12 cellular contexts compared by ENCODE assay signal in the genomic region with DNA sequence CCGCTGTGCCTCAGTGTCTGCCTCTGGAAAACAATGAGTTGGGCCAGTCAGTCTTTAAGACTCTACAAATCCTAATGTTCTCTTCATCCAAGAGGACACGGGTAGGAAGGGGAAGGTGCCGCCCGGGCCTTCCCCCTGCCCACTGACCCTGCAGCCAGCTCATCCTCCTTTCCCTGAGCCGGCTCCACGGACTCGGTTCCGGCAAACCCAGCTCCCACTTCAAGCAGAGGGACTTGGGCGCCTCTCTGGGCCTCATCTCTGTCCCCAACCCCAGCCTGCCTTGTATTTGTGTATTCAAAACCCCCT.
DNase-seq lines count a peak whose midpoint lies in the region; ATAC-seq and TF ChIP-seq lines count a peak whose summit lies in the region.
"Had no signal": no experiment of that assay in that cellular context is flagged by ENCODE, and none has a peak within 500 bp of the region (broad histone marks: within the 10 kb centered on the region; RNA-seq: fewer than 3 reads in every experiment).

No MANE protein-coding gene starts in this region.

- H3K4me1 Mint-ChIP-seq in H9 (peaks cover 63 to 80% of the 10 kb centered on the region in 2 experiments), WTC11 (peaks cover 76% of the 10 kb centered on the region)

- no peak overlapping the region for H3T11ph ChIP-seq in H9 (ENCODE audit: low read length)

- DNase-seq in H9: no peak
- DNase-seq in WTC11 (ENCODE audit: low spot score): no peak
- DNase-seq in hepatocyte (ENCODE audit: low spot score): no peak
- DNase-seq in hepatic stellate cell (ENCODE audit: low spot score): no peak
- no peak for DNase-seq in mesenteric fat pad (ENCODE audit: low spot score)
- DNase-seq: NCI-H1417 treated with DMSO at 0.1 percent for 48 hours, NCI-H187 treated with DMSO at 0.1 percent for 48 hours, NCI-H524 had no signal

- no peak overlapping the region for H3K27ac ChIP-seq in H9 (ENCODE audit: insufficient read length, low read depth, low read length)
- peak overlapping the region; percentile 70 for H3K27ac ChIP-seq in hepatocyte

- peak overlapping the region in 1 of 2 experiments; percentile 35; a peak in 2 of 5 replicates for H3K4me3 Mint-ChIP-seq in H9
- 0 out of 2 replicates have a peak overlapping the region, but pooled peaks have one; percentile 9 for H3K4me3 Mint-ChIP-seq in WTC11

- no peak overlapping the region for H3K23ac ChIP-seq in H9 (ENCODE audit: insufficient read length, low read depth, low read length)

- H3K9me2 ChIP-seq in hepatocyte (replicated peaks; ENCODE audit: insufficient read depth): no peaks in the 10 kb centered on the region

- no peak overlapping the region for H4K91ac ChIP-seq in H9 (ENCODE audit: insufficient read length, low read depth, low read length)

- H3K4me3 ChIP-seq in hepatocyte: no peak overlapping the region
- H3K4me3 ChIP-seq: SJSA1 had no signal

- H3K36me3 ChIP-seq in hepatocyte (replicated peaks; ENCODE audit: insufficient read depth, low read depth): no peaks in the 10 kb centered on the region

- H3K4me2 ChIP-seq in H9 (ENCODE audit: insufficient read depth, insufficient read length, low read length) (no peak overlapping the region), hepatocyte (no peak overlapping the region)

- CTCF ChIA-PET in WTC11 (lab: Charles Lee): interaction anchor here (0.8 to 4.4 kb wide), 14 partner anchors 10 to 354 kb away, joined by 3 to 58 read pairs (median 4); a partner anchor contains a TSS

- TF ChIP-seq CTCF in H9 (conservative IDR thresholded peaks at IDR 0.05) (no peak), WTC11 (IDR thresholded peaks at IDR 0.05) (no peak), hepatocyte (IDR thresholded peaks at IDR 0.05; ENCODE audit: poor library complexity) (no peak)

- WGBS in H9 (ENCODE audit: extremely low coverage, insufficient read length, low lambda C conversion rate): no CpG with 5 or more reads among the region's 9 CpGs
- WGBS in hepatocyte (ENCODE audit: low lambda C conversion rate, missing lambda C conversion rate): 88% methylated on average over 9 of the region's 9 CpGs

- H3K27me3 Mint-ChIP-seq in H9 (ENCODE audit: low read depth) (peaks cover 32% of the 10 kb centered on the region), WTC11 (ENCODE audit: low read depth) (peaks cover 5% of the 10 kb centered on the region)

- H3K4me1 ChIP-seq in H9 (ENCODE audit: insufficient read depth, low read length) (peaks cover 19% of the 10 kb centered on the region; the same call in 1 of the 2 replicates), hepatocyte (ENCODE audit: insufficient read depth) (peaks cover 32% of the 10 kb centered on the region)

- no peak overlapping the region for H3K14ac ChIP-seq in H9 (ENCODE audit: insufficient read depth, low read length)

- no peak overlapping the region for H2BK5ac ChIP-seq in H9 (ENCODE audit: insufficient read length, low read length)

- H3K9ac ChIP-seq in H9 (ENCODE audit: extremely low read depth, insufficient read length, low read length): no peak overlapping the region

- no peak overlapping the region for H4K5ac ChIP-seq in H9 (ENCODE audit: insufficient read length, low read depth, low read length)

- no peak overlapping the region for H3K18ac ChIP-seq in H9 (ENCODE audit: insufficient read length, low read depth, low read length)

- no peak overlapping the region for H2BK120ac ChIP-seq in H9 (ENCODE audit: low read depth, low read length, poor library complexity, severe bottlenecking)

- peak overlapping the region in 2 of 3 experiments; percentile 67 to 82; a peak in 3 of 7 replicates for H3K27ac Mint-ChIP-seq in H9
- H3K27ac Mint-ChIP-seq in WTC11: 0 out of 2 replicates have a peak overlapping the region, but pooled peaks have one; percentile 29

- H3K27me3 ChIP-seq in H9 (ENCODE audit: insufficient read depth, low read length) (no peaks in the 10 kb centered on the region), hepatocyte (no peaks in the 10 kb centered on the region)
- H3K27me3 ChIP-seq: SJSA1 had no signal

- no peak overlapping the region for H2BK20ac ChIP-seq in H9 (ENCODE audit: low read depth, low read length, poor library complexity, severe bottlenecking)

- H3K9me3 Mint-ChIP-seq in H9 (no peaks in the 10 kb centered on the region), WTC11 (no peaks in the 10 kb centered on the region)
- H3K9me3 Mint-ChIP-seq: CD14-positive monocyte had no signal

- ATAC-seq in WTC11 (peak; percentile 3; the same call in 1 of the 2 replicates), HG03521 (IDR thresholded peaks at IDR 0.05; ENCODE audit: unreplicated experiment) (no peak), GM18907 (IDR thresholded peaks at IDR 0.05; ENCODE audit: unreplicated experiment) (no peak)

- no peaks in the 10 kb centered on the region for H4K20me1 ChIP-seq in H9 (ENCODE audit: control insufficient read depth, insufficient read depth, insufficient read length)
- no peaks in the 10 kb centered on the region for H4K20me1 ChIP-seq in hepatocyte (ENCODE audit: insufficient read depth, poor library complexity, severe bottlenecking)

- H3K36me3 Mint-ChIP-seq in H9 (ENCODE audit: insufficient read depth in 1 of 3, low read depth in 3 of 3) (no peaks in the 10 kb centered on the region), WTC11 (no peaks in the 10 kb centered on the region)
- H3K36me3 Mint-ChIP-seq: CD14-positive monocyte had no signal

- H2AK5ac ChIP-seq in H9 (ENCODE audit: insufficient read length, low read length): no peak overlapping the region

- H3K9me3 ChIP-seq in H9 (ENCODE audit: control insufficient read depth, low read depth, low read length): no peaks in the 10 kb centered on the region
- no peaks in the 10 kb centered on the region for H3K9me3 ChIP-seq in hepatocyte (ENCODE audit: low read depth)
- H3K9me3 ChIP-seq: SJSA1 had no signal

- no peak overlapping the region for H3K4ac ChIP-seq in H9 (ENCODE audit: low read depth, low read length)

- H3K79me2 ChIP-seq in H9 (ENCODE audit: insufficient read depth, low read length) (no peaks in the 10 kb centered on the region), hepatocyte (no peaks in the 10 kb centered on the region)

- no peak overlapping the region for H4K8ac ChIP-seq in H9 (replicated peaks; ENCODE audit: insufficient read length, low read depth, low read length)

- peaks cover 8% of the 10 kb centered on the region for H3K23me2 ChIP-seq in H9 (ENCODE audit: insufficient read length, low read depth, low read length, poor library complexity, severe bottlenecking)

- no peak overlapping the region for H3K56ac ChIP-seq in H9 (ENCODE audit: insufficient read length, low read depth, low read length)

- POLR2A ChIA-PET in WTC11 (lab: Charles Lee): no interaction called here

- no peak overlapping the region for H2BK15ac ChIP-seq in H9 (ENCODE audit: low read depth, low read length)

- H2AFZ ChIP-seq in H9 (ENCODE audit: low read length): no peak overlapping the region
- H2AFZ ChIP-seq in hepatocyte: no peak overlapping the region

- H3K79me1 ChIP-seq in H9 (ENCODE audit: insufficient read depth, low read depth, low read length, poor library complexity, severe bottlenecking): no peaks in the 10 kb centered on the region

- no peak overlapping the region for H2BK12ac ChIP-seq in H9 (ENCODE audit: insufficient read length, low read depth, low read length)

TF ChIP-seq in WTC11, 78 proteins besides CTCF, POLR2A, EP300 and RAD21 (continues in another document):
- TF ChIP-seq FOXP1 (CRISPR knock-in tag; IDR thresholded peaks at IDR 0.05; ENCODE audit: borderline replicate concordance) (no peak), EMX1 (CRISPR knock-in tag; IDR thresholded peaks at IDR 0.05) (no peak), KAT7 (CRISPR knock-in tag; IDR thresholded peaks at IDR 0.05; ENCODE audit: borderline replicate concordance) (no peak), ETV6 (CRISPR knock-in tag; IDR thresholded peaks at IDR 0.05) (no peak), HMGA2 (CRISPR knock-in tag; IDR thresholded peaks at IDR 0.05) (no peak), ZNF423 (CRISPR knock-in tag; IDR thresholded peaks at IDR 0.05) (no peak)
- TF ChIP-seq, protein P1, sequence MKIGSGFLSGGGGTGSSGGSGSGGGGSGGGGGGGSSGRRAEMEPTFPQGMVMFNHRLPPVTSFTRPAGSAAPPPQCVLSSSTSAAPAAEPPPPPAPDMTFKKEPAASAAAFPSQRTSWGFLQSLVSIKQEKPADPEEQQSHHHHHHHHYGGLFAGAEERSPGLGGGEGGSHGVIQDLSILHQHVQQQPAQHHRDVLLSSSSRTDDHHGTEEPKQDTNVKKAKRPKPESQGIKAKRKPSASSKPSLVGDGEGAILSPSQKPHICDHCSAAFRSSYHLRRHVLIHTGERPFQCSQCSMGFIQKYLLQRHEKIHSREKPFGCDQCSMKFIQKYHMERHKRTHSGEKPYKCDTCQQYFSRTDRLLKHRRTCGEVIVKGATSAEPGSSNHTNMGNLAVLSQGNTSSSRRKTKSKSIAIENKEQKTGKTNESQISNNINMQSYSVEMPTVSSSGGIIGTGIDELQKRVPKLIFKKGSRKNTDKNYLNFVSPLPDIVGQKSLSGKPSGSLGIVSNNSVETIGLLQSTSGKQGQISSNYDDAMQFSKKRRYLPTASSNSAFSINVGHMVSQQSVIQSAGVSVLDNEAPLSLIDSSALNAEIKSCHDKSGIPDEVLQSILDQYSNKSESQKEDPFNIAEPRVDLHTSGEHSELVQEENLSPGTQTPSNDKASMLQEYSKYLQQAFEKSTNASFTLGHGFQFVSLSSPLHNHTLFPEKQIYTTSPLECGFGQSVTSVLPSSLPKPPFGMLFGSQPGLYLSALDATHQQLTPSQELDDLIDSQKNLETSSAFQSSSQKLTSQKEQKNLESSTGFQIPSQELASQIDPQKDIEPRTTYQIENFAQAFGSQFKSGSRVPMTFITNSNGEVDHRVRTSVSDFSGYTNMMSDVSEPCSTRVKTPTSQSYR (CRISPR knock-in tag; IDR thresholded peaks at IDR 0.05): no peak
- TF ChIP-seq, protein P2, sequence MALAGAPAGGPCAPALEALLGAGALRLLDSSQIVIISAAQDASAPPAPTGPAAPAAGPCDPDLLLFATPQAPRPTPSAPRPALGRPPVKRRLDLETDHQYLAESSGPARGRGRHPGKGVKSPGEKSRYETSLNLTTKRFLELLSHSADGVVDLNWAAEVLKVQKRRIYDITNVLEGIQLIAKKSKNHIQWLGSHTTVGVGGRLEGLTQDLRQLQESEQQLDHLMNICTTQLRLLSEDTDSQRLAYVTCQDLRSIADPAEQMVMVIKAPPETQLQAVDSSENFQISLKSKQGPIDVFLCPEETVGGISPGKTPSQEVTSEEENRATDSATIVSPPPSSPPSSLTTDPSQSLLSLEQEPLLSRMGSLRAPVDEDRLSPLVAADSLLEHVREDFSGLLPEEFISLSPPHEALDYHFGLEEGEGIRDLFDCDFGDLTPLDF (CRISPR knock-in tag; IDR thresholded peaks at IDR 0.05): no peak
